ENCODE assay signal across 18 cellular contexts in the genomic region with DNA sequence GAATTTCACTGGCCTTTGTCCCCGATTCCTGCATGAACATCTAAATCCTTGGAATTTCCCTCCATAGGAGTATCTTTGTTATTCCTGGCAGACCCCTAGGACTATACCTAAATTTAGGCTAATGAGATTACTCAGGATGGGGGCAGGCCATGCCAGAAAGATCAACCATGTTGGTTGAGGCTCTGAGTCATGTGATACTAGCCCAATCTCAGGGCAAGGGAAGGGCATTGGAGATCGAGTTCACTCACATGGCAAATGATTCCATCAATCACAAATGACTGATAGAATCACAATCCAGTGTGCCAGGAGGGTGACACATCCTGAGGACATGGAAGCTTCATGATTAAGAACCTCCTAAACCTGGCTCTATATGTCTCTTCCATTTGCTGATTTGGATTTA.
DNase-seq lines count a peak whose midpoint lies in the region; ATAC-seq, FAIRE-seq and TF ChIP-seq lines count a peak whose summit lies in the region.
"Had no signal": no experiment of that assay in that cellular context is flagged by ENCODE, and none has a peak within 500 bp of the region (broad histone marks: within the 10 kb centered on the region; RNA-seq: fewer than 3 reads in every experiment).

No MANE protein-coding gene starts in this region.

- H3K4me2 ChIP-seq in endothelial cell of umbilical vein (ENCODE audit: insufficient read depth, low read length) (no peak overlapping the region), neural progenitor cell (no peak overlapping the region)
- H3K4me2 ChIP-seq: A549 had no signal

- H3K36me3 ChIP-seq in MG63: no peaks in the 10 kb centered on the region
- peaks cover 5 to 10% of the 10 kb centered on the region in 2 experiments for H3K36me3 ChIP-seq in endothelial cell of umbilical vein (ENCODE audit: control insufficient read depth in 2 of 2, extremely low read depth in 1 of 2, insufficient read depth in 2 of 2, low read length in 2 of 2)
- H3K36me3 ChIP-seq in neural progenitor cell: no peaks in the 10 kb centered on the region
- H3K36me3 ChIP-seq: BE2C had no signal

- H3K4me1 Mint-ChIP-seq in neural progenitor cell: no peaks in the 10 kb centered on the region
- H3K4me1 Mint-ChIP-seq: CD4-positive, alpha-beta memory T cell had no signal

- POLR2A ChIA-PET in endothelial cell of umbilical vein (lab: Charles Lee): no interaction called here

- FAIRE-seq in endothelial cell of umbilical vein (lab: Jason Lieb, UNC): peak; percentile 48
- FAIRE-seq: A549, D721Med, GM12891 had no signal

- H3K9ac ChIP-seq in endothelial cell of umbilical vein (replicated peaks; ENCODE audit: extremely low read depth, insufficient read depth, low read length) (no peak overlapping the region), neural progenitor cell (no peak overlapping the region)
- H3K9ac ChIP-seq: GM23248 had no signal

- H3K4me1 ChIP-seq in endothelial cell of umbilical vein (ENCODE audit: control insufficient read depth, extremely low read depth, insufficient read depth, low read length) (peaks cover 3% of the 10 kb centered on the region), neural progenitor cell (peaks cover 7% of the 10 kb centered on the region)
- H3K4me1 ChIP-seq: A549, BE2C had no signal

- H4K20me1 ChIP-seq in endothelial cell of umbilical vein (replicated peaks; ENCODE audit: control insufficient read depth, extremely low read depth, insufficient read depth, low read length): no peaks in the 10 kb centered on the region
- H4K20me1 ChIP-seq in neural progenitor cell (ENCODE audit: low read depth): no peaks in the 10 kb centered on the region

- TF ChIP-seq CTCF in endothelial cell of umbilical vein (IDR thresholded peaks at IDR 0.05; ENCODE audit: extremely low read depth in 1 of 2, insufficient read depth in 1 of 2, low read depth in 1 of 2, low read length in 2 of 2) (no peak), neural progenitor cell (IDR thresholded peaks at IDR 0.05) (no peak)

- CTCF ChIA-PET in endothelial cell of umbilical vein (lab: Charles Lee): interaction anchor here (2.2 kb wide), 1 partner anchor 11 kb away, joined by 9 read pairs; no protein-coding TSS in a partner anchor

- H3F3A ChIP-seq in neural progenitor cell (ENCODE audit: low read depth): peaks cover 10% of the 10 kb centered on the region

- dilution Hi-C loops in endothelial cell of umbilical vein (cut with MboI; ENCODE audit: extremely low pct_ligation_motif_present, low sequenced_read_pairs): no loop called here

- ATAC-seq in activated CD4-positive, CD25-positive, alpha-beta regulatory T cell treated with anti-CD3 and anti-CD28 coated beads, Interleukin-2, amount 50 U/mL, for 24 hours: no peak
- ATAC-seq: A549 had no signal

- H3K9me3 ChIP-seq in MG63: no peaks in the 10 kb centered on the region; the same call in 1 of the 2 replicates
- no peaks in the 10 kb centered on the region for H3K9me3 ChIP-seq in endothelial cell of umbilical vein (replicated peaks; ENCODE audit: control insufficient read depth, insufficient read depth, low read length)
- H3K9me3 ChIP-seq in neural progenitor cell (ENCODE audit: low read depth): no peaks in the 10 kb centered on the region
- H3K9me3 ChIP-seq: A549, BE2C had no signal

- H3K27me3 ChIP-seq in MG63 (no peaks in the 10 kb centered on the region), endothelial cell of umbilical vein (ENCODE audit: control insufficient read depth in 2 of 2, insufficient read depth in 2 of 2, low read length in 2 of 2) (no peaks in the 10 kb centered on the region), neural progenitor cell (no peaks in the 10 kb centered on the region)
- H3K27me3 ChIP-seq: BE2C had no signal

- no peak overlapping the region for H3K4me3 Mint-ChIP-seq in neural progenitor cell
- H3K4me3 Mint-ChIP-seq: CD4-positive, alpha-beta memory T cell had no signal

- no peaks in the 10 kb centered on the region for H3K79me2 ChIP-seq in endothelial cell of umbilical vein (ENCODE audit: control insufficient read depth, insufficient read depth, low read length)
- no peaks in the 10 kb centered on the region for H3K79me2 ChIP-seq in neural progenitor cell (ENCODE audit: low read depth)

- no TSS peak for BruUV-seq in endothelial cell of umbilical vein (replicated peaks; lab: Mats Ljungman, UMichigan)

- DNase-seq in GM04503 (ENCODE audit: low read depth) (peak; percentile 21), MG63 (peak; percentile 89), endothelial cell of umbilical vein (ENCODE audit: low read depth, low spot score) (peak; percentile 16), neural progenitor cell (ENCODE audit: low spot score) (no peak), NCI-H526 (lab: John Stamatoyannopoulos, UW) (no peak), DMS79 (lab: John Stamatoyannopoulos, UW) (no peak)
- DNase-seq: BE2C; CD4-positive, alpha-beta memory T cell; COR-L47; DMS153; DND-41; H7 had no signal

- H3K9me1 ChIP-seq in endothelial cell of umbilical vein (replicated peaks; ENCODE audit: control insufficient read depth, extremely low read depth, insufficient read depth, low read length): no peaks in the 10 kb centered on the region

- H3K27me3 Mint-ChIP-seq in neural progenitor cell (ENCODE audit: insufficient read depth, low read depth): peaks cover 3% of the 10 kb centered on the region

- no peak overlapping the region for H3K27ac Mint-ChIP-seq in neural progenitor cell
- H3K27ac Mint-ChIP-seq: CD4-positive, alpha-beta memory T cell had no signal

- H3K4me3 ChIP-seq in MG63 (no peak overlapping the region), endothelial cell of umbilical vein (replicated peaks in 1 of 3; ENCODE audit: insufficient read depth in 1 of 3, low read depth in 1 of 3, low read length in 3 of 3) (no peak overlapping the region), neural progenitor cell (no peak overlapping the region)
- H3K4me3 ChIP-seq: A549, GM23248 had no signal

- no peak overlapping the region for H2AFZ ChIP-seq in endothelial cell of umbilical vein (ENCODE audit: low read depth, low read length)
- no peak overlapping the region for H2AFZ ChIP-seq in neural progenitor cell (replicated peaks)
- H2AFZ ChIP-seq: GM23248 had no signal

- H3K36me3 Mint-ChIP-seq in neural progenitor cell: no peaks in the 10 kb centered on the region
- H3K36me3 Mint-ChIP-seq: CD4-positive, alpha-beta memory T cell had no signal

- H3K27ac ChIP-seq in endothelial cell of umbilical vein (ENCODE audit: insufficient read depth, low read depth, low read length): no peak overlapping the region
- no peak overlapping the region for H3K27ac ChIP-seq in neural progenitor cell
- H3K27ac ChIP-seq: A549, C4-2B, GM23248 had no signal

- intact Hi-C loops in endothelial cell of umbilical vein (cut with micrococcal nuclease): no loop called here

- TF ChIP-seq POLR2A in endothelial cell of umbilical vein (IDR thresholded peaks at IDR 0.05; ENCODE audit: low read depth, low read length): no peak

- peaks cover 2% of the 10 kb centered on the region for H3K9me3 Mint-ChIP-seq in neural progenitor cell

TF ChIP-seq in endothelial cell of umbilical vein, 7 proteins besides CTCF, POLR2A, EP300 and RAD21:
- no peak for TF ChIP-seq POLR2AphosphoS5 (IDR thresholded peaks at IDR 0.05; ENCODE audit: insufficient read depth, low read depth, low read length)
- TF ChIP-seq FOS (IDR thresholded peaks at IDR 0.05; ENCODE audit: borderline replicate concordance, insufficient read depth, low read length): no peak
- no peak for TF ChIP-seq EZH2 (IDR thresholded peaks at IDR 0.05; ENCODE audit: borderline replicate concordance, low read depth, low read length, severe bottlenecking)
- no peak for TF ChIP-seq JUN (IDR thresholded peaks at IDR 0.05; ENCODE audit: borderline replicate concordance, insufficient read depth, insufficient read length, low read depth)
- TF ChIP-seq, protein P1, sequence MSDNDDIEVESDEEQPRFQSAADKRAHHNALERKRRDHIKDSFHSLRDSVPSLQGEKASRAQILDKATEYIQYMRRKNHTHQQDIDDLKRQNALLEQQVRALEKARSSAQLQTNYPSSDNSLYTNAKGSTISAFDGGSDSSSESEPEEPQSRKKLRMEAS (IDR thresholded peaks at IDR 0.05; ENCODE audit: insufficient read depth, insufficient read length): no peak
- no peak for TF ChIP-seq MYC (IDR thresholded peaks at IDR 0.05; ENCODE audit: low read depth, low read length)
- TF ChIP-seq GATA2 (IDR thresholded peaks at IDR 0.05; ENCODE audit: insufficient read depth, insufficient read length, low read depth, low read length): peak; percentile 11

Comparison
In these comparisons a context has a peak if more than half of its experiments do, and no peak if none do; other contexts are left out.
1. DNase-seq: peak in GM04503 (single experiment), MG63 (single experiment) and endothelial cell of umbilical vein (single experiment); none in neural progenitor cell (single experiment), NCI-H526 (0 of 2) and DMS79 (single experiment).